9 cellular contexts compared by ENCODE assay signal in the genomic region with DNA sequence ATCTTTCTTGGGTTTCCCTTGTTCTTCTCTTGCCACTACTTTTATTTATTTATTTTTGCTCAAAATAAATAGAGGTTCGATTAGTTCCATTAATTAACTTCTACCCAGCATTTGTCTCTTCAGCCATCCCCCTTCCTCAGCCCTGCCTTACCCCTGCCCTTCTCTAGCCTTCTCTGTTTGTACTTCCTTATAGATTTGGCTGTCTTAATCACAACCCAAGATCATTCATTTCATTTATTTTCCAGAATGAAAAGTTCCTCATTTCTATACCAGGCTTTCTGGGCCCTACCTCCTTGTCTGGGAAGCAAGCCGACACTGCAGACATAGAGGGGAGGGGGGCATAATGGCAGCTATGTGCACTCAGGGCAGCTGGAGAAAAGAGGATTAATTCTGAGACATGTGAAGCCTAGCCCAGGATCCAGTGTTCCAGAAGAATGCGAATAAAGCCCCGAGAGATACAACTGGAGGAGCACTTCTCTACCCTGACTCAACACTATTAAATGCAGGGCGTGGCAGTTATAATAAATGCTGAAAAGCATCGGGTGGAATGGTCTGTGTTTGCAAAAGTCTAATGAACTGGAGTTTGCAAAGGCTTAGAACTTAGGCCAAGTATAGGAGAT. TPM values are rescaled to one million over a fixed set of nuclear protein-coding genes. Genes with fewer than 3 reads are reported as not detected.
A peak's percentile ranks its signal among the peaks of the same experiment; 100 is the strongest.
DNase-seq lines count a peak whose midpoint lies in the region; ATAC-seq and TF ChIP-seq lines count a peak whose summit lies in the region.
"Had no signal": no experiment of that assay in that cellular context is flagged by ENCODE, and none has a peak within 500 bp of the region (broad histone marks: within the 10 kb centered on the region; RNA-seq: fewer than 3 reads in every experiment).

No MANE protein-coding gene starts in this region.

- no peaks in the 10 kb centered on the region for H3K79me2 ChIP-seq in SK-N-SH (ENCODE audit: insufficient read depth)

- no peaks in the 10 kb centered on the region for H4K20me1 ChIP-seq in SK-N-SH (ENCODE audit: insufficient read depth)

- no peaks in the 10 kb centered on the region for H3K9me3 ChIP-seq in SK-N-SH
- no peaks in the 10 kb centered on the region for H3K9me3 ChIP-seq in right cardiac atrium (ENCODE audit: control insufficient read depth, low read length)
- H3K9me3 ChIP-seq in stomach smooth muscle (ENCODE audit: control insufficient read depth in 2 of 2, low read length in 2 of 2), result no peaks in the 10 kb centered on the region

- peak overlapping the region; percentile 67 for H3K4me3 Mint-ChIP-seq in activated CD8-positive, alpha-beta T cell treated with anti-CD3 and anti-CD28 coated beads for 36 hours

- no peak for TF ChIP-seq CTCF in SK-N-SH (IDR thresholded peaks at IDR 0.05)
- TF ChIP-seq CTCF in activated CD8-positive, alpha-beta T cell treated with anti-CD3 and anti-CD28 coated beads for 36 hours (IDR thresholded peaks at IDR 0.05), result no peak

- H3K4me3 ChIP-seq in SK-N-SH (ENCODE audit: low read depth in 2 of 2, low read length in 1 of 2) (no peak overlapping the region), right cardiac atrium (ENCODE audit: low read length) (no peak overlapping the region), stomach smooth muscle (ENCODE audit: low read length in 2 of 2) (no peak overlapping the region)

- TF ChIP-seq RAD21 in SK-N-SH (IDR thresholded peaks at IDR 0.05; ENCODE audit: low read length), result no peak

- intact Hi-C loops in activated CD8-positive, alpha-beta T cell treated with anti-CD3 and anti-CD28 coated beads for 36 hours (cut with micrococcal nuclease), result loop anchor here (5.0 kb wide), 1 partner anchor 93 kb away; no protein-coding TSS in a partner anchor
- intact Hi-C loops in right cardiac atrium (cut with DNase I), result no loop called here

- H3K27me3 ChIP-seq in SK-N-SH (ENCODE audit: insufficient read depth) (no peaks in the 10 kb centered on the region), right cardiac atrium (ENCODE audit: control insufficient read depth, insufficient read depth) (no peaks in the 10 kb centered on the region), stomach smooth muscle (ENCODE audit: control insufficient read depth in 1 of 2, insufficient read depth in 2 of 2, low read length in 2 of 2) (no peaks in the 10 kb centered on the region)

- no peaks in the 10 kb centered on the region for H3K9me2 ChIP-seq in SK-N-SH

- CTCF ChIA-PET in SK-N-SH (lab: Yijun Ruan, JAX), result interaction anchor here (1.3 kb wide), 1 partner anchor 119 kb away, joined by 4 read pairs; no protein-coding TSS in a partner anchor
- CTCF ChIA-PET in activated CD8-positive, alpha-beta T cell treated with anti-CD3 and anti-CD28 coated beads for 36 hours (lab: Charles Lee), result interaction anchor here (0.7 to 2.5 kb wide), 8 partner anchors 11 to 255 kb away, joined by 3 to 8 read pairs (median 4); no protein-coding TSS in a partner anchor

- ATAC-seq in SK-N-SH treated with all-trans-retinoic acid at 6 μM for 48 hours (peak; percentile 85), right cardiac atrium (peak; percentile 53 to 61), GM21576 (IDR thresholded peaks at IDR 0.05; ENCODE audit: unreplicated experiment) (no peak)
- ATAC-seq in activated CD8-positive, alpha-beta T cell treated with anti-CD3 and anti-CD28 coated beads for 36 hours, result no peak

- H2AFZ ChIP-seq in SK-N-SH (ENCODE audit: low read depth), result no peak overlapping the region

- H3K4me1 Mint-ChIP-seq in activated CD8-positive, alpha-beta T cell treated with anti-CD3 and anti-CD28 coated beads for 36 hours (ENCODE audit: low read depth), result peaks cover 96% of the 10 kb centered on the region

- H3K9ac ChIP-seq in SK-N-SH (no peak overlapping the region), stomach smooth muscle (ENCODE audit: low read length in 2 of 2) (no peak overlapping the region)

- H3K36me3 Mint-ChIP-seq in activated CD8-positive, alpha-beta T cell treated with anti-CD3 and anti-CD28 coated beads for 36 hours (ENCODE audit: low read depth), result peaks cover 9% of the 10 kb centered on the region

- peaks cover 0 to 21% of the 10 kb centered on the region in 2 experiments; a peak in 2 of 4 replicates for H3K4me1 ChIP-seq in SK-N-SH (ENCODE audit: control insufficient read depth in 1 of 2, insufficient read depth in 2 of 2, low read depth in 1 of 2, low read length in 1 of 2)
- H3K4me1 ChIP-seq in right cardiac atrium (ENCODE audit: control insufficient read depth, insufficient read depth, low read length), result peaks cover 8% of the 10 kb centered on the region
- H3K4me1 ChIP-seq in stomach smooth muscle (ENCODE audit: control insufficient read depth, insufficient read depth, low read length), result peaks cover 7% of the 10 kb centered on the region

- no peak overlapping the region for H3K4me2 ChIP-seq in SK-N-SH

- H3K27ac ChIP-seq in SK-N-SH (ENCODE audit: low read depth in 2 of 2, low read length in 1 of 2) (peak overlapping the region in 1 of 2 experiments; percentile 53; a peak in 2 of 4 replicates), right cardiac atrium (ENCODE audit: low read length) (peak overlapping the region; percentile 82), stomach smooth muscle (ENCODE audit: low read length) (peak overlapping the region; percentile 6)
- H3K27ac ChIP-seq: C4-2B had no signal

- TF ChIP-seq EP300 in SK-N-SH (IDR thresholded peaks at IDR 0.05; ENCODE audit: borderline replicate concordance in 1 of 2, low read depth in 1 of 2, low read length in 1 of 2), result no peak

- H3K27ac Mint-ChIP-seq in activated CD8-positive, alpha-beta T cell treated with anti-CD3 and anti-CD28 coated beads for 36 hours, result peak overlapping the region; percentile 96

- no peaks in the 10 kb centered on the region for H3K27me3 Mint-ChIP-seq in activated CD8-positive, alpha-beta T cell treated with anti-CD3 and anti-CD28 coated beads for 36 hours

- WGBS in SK-N-SH (ENCODE audit: low lambda C conversion rate), result 72% methylated on average over 6 of the region's 6 CpGs
- 50% methylated on average over 6 of the region's 6 CpGs for WGBS in right cardiac atrium

- H3K9me3 Mint-ChIP-seq in activated CD8-positive, alpha-beta T cell treated with anti-CD3 and anti-CD28 coated beads for 36 hours, result peaks cover 3% of the 10 kb centered on the region

- H3F3A ChIP-seq in SK-N-SH (replicated peaks; ENCODE audit: insufficient read depth), result no peaks in the 10 kb centered on the region

- DNase-seq in SK-N-SH (no peak), right cardiac atrium (no peak), DMS153 (lab: John Stamatoyannopoulos, UW) (no peak)
- no peak for DNase-seq in activated CD8-positive, alpha-beta T cell treated with anti-CD3 and anti-CD28 coated beads for 36 hours
- DNase-seq in activated effector memory CD4-positive, alpha-beta T cell treated with anti-CD3 and anti-CD28 coated beads, Interleukin-2, amount 50 U/mL, for 16 hours, result no peak

- POLR2A ChIA-PET in SK-N-SH (lab: Yijun Ruan, JAX), result no interaction called here
- POLR2A ChIA-PET in activated CD8-positive, alpha-beta T cell treated with anti-CD3 and anti-CD28 coated beads for 36 hours (lab: Charles Lee), result interaction anchor here (0.8 to 2.6 kb wide), 10 partner anchors 8 to 91 kb away, joined by 3 to 8 read pairs (median 4); no protein-coding TSS in a partner anchor

- no peaks in the 10 kb centered on the region for H3K36me3 ChIP-seq in SK-N-SH (replicated peaks in 1 of 2; ENCODE audit: control insufficient read depth in 1 of 2, insufficient read depth in 2 of 2, low read length in 1 of 2)
- no peaks in the 10 kb centered on the region for H3K36me3 ChIP-seq in stomach smooth muscle (ENCODE audit: control insufficient read depth in 2 of 2, insufficient read depth in 2 of 2, low read length in 2 of 2)

TF ChIP-seq in SK-N-SH treated with all-trans-retinoic acid at 6 μM for 48 hours, 23 proteins besides CTCF, POLR2A, EP300 and RAD21:
- TF ChIP-seq ISL1 (CRISPR knock-in tag; IDR thresholded peaks at IDR 0.05) (0 out of 2 replicates have a peak, but pooled peaks have one; percentile 19), RARB (CRISPR knock-in tag; IDR thresholded peaks at IDR 0.05) (no peak)

TF ChIP-seq in SK-N-SH, 30 proteins besides CTCF, POLR2A, EP300 and RAD21 (continues in another document):
- no peak for TF ChIP-seq JUND (IDR thresholded peaks at IDR 0.05)
- no peak for TF ChIP-seq MXI1 (IDR thresholded peaks at IDR 0.05; ENCODE audit: low read depth, low read length)
- TF ChIP-seq, protein P1, sequence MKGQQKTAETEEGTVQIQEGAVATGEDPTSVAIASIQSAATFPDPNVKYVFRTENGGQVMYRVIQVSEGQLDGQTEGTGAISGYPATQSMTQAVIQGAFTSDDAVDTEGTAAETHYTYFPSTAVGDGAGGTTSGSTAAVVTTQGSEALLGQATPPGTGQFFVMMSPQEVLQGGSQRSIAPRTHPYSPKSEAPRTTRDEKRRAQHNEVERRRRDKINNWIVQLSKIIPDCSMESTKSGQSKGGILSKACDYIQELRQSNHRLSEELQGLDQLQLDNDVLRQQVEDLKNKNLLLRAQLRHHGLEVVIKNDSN (IDR thresholded peaks at IDR 0.05; ENCODE audit: borderline replicate concordance, low read depth), result no peak
- TF ChIP-seq, protein P2, sequence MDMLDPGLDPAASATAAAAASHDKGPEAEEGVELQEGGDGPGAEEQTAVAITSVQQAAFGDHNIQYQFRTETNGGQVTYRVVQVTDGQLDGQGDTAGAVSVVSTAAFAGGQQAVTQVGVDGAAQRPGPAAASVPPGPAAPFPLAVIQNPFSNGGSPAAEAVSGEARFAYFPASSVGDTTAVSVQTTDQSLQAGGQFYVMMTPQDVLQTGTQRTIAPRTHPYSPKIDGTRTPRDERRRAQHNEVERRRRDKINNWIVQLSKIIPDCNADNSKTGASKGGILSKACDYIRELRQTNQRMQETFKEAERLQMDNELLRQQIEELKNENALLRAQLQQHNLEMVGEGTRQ (IDR thresholded peaks at IDR 0.05; ENCODE audit: borderline replicate concordance, low read depth, low read length), result no peak

RNA-seq across cellular contexts. Expression of a gene that starts 6.4 kb away (rescaled TPM):
- polyA plus RNA-seq in SK-N-SH (2012; rRNA removed) (23.3 and 31.1 TPM in 2 replicates), right cardiac atrium (39.8 TPM)
- 33.5 and 54.6 TPM in 2 replicates for polyA plus RNA-seq in SK-N-SH (2012; cell fraction: cytosol; rRNA removed)
- polyA plus RNA-seq in SK-N-SH (2012; cell fraction: nucleus; rRNA removed), result 6.9 and 18.3 TPM in 2 replicates
- 100 to 1,000 TPM; 186 to 190 TPM for total RNA-seq in activated CD8-positive, alpha-beta T cell treated with anti-CD3 and anti-CD28 coated beads for 36 hours
- total RNA-seq in right cardiac atrium, result 10 to 100 TPM; 61.5 to 82.7 (median 76.2) TPM

RNA-seq across cellular contexts. Expression of a gene that starts 53.7 kb away (rescaled TPM):
- polyA plus RNA-seq in SK-N-SH (2012; rRNA removed) (16.2 and 21.9 TPM in 2 replicates), right cardiac atrium (30.0 TPM)
- polyA plus RNA-seq in SK-N-SH (2012; cell fraction: cytosol; rRNA removed), result 27.8 and 39.7 TPM in 2 replicates
- polyA plus RNA-seq in SK-N-SH (2012; cell fraction: nucleus; rRNA removed), result 10.9 and 26.4 TPM in 2 replicates
- 10 to 100 TPM; 41.2 to 44.4 TPM for total RNA-seq in activated CD8-positive, alpha-beta T cell treated with anti-CD3 and anti-CD28 coated beads for 36 hours
- 10 to 100 TPM; 24.5 to 27.8 (median 26.9) TPM for total RNA-seq in right cardiac atrium

RNA-seq across cellular contexts. Expression of a gene that starts 54.1 kb away (rescaled TPM):
- 6.9 and 10.6 TPM in 2 replicates for polyA plus RNA-seq in SK-N-SH (2012; rRNA removed)
- 13.4 and 15.9 TPM in 2 replicates for polyA plus RNA-seq in SK-N-SH (2012; cell fraction: cytosol; rRNA removed)
- polyA plus RNA-seq in SK-N-SH (2012; cell fraction: nucleus; rRNA removed), result 3.3 and 7.3 TPM in 2 replicates
- 10 to 100 TPM; 34.2 to 35.4 TPM for total RNA-seq in activated CD8-positive, alpha-beta T cell treated with anti-CD3 and anti-CD28 coated beads for 36 hours
- total RNA-seq in right cardiac atrium, result 10 to 100 TPM; 49.4 to 60.7 (median 52.1) TPM
- 24.8 TPM for polyA plus RNA-seq in right cardiac atrium

Comparison
In these comparisons a context has a peak if more than half of its experiments do, and no peak if none do; other contexts are left out.
1. ATAC-seq: peak in SK-N-SH treated with all-trans-retinoic acid at 6 μM for 48 hours (single experiment) and right cardiac atrium (2 of 2); none in activated CD8-positive, alpha-beta T cell treated with anti-CD3 and anti-CD28 coated beads for 36 hours (single experiment) and GM21576 (single experiment).